22 cellular contexts compared by ENCODE assay signal in genomic region chr1:44267438-44267837, GRCh38. TPM values are rescaled to one million over a fixed set of nuclear protein-coding genes. Genes with fewer than 3 reads are reported as not detected.
A peak's percentile ranks its signal among the peaks of the same experiment; 100 is the strongest.
DNase-seq lines count a peak whose midpoint lies in the region; ATAC-seq and TF ChIP-seq lines count a peak whose summit lies in the region.
"Had no signal": no experiment of that assay in that cellular context is flagged by ENCODE, and none has a peak within 500 bp of the region (broad histone marks: within the 10 kb centered on the region; RNA-seq: fewer than 3 reads in every experiment).

No MANE protein-coding gene starts in this region.

- ATAC-seq in left lobe of liver, result peak; percentile 31
- no peak for ATAC-seq in GM19351 (IDR thresholded peaks at IDR 0.05; ENCODE audit: unreplicated experiment)
- ATAC-seq: activated naive CD4-positive, alpha-beta T cell treated with anti-CD3 and anti-CD28 coated beads, Interleukin-2, amount 50 U/mL, for 72 hours; HCT116; naive thymus-derived CD8-positive, alpha-beta T cell; stimulated activated naive B cell treated with anti-CD40 and anti-IgM and Interleukin-4, amounts not matched to agents 10 μg/mL and 1 μg/mL and 100 μg/mL, for 72 hours had no signal

- H3K4me3 ChIP-seq in Caco-2 (ENCODE audit: low read depth, low read length) (no peak overlapping the region), LNCaP clone FGC (ENCODE audit: low read depth, low read length) (no peak overlapping the region), tibial nerve (no peak overlapping the region)
- H3K4me3 ChIP-seq: ascending aorta, testis had no signal

- DNase-seq in Caco-2, result peak; percentile 27 to 75
- DNase-seq in LNCaP clone FGC (ENCODE audit: low read depth), result peak; percentile 23
- peak; percentile 97 for DNase-seq in NCI-H69 (lab: John Stamatoyannopoulos, UW)
- DNase-seq in left lobe of liver (ENCODE audit: low spot score), result no peak
- no peak for DNase-seq in tibial nerve (ENCODE audit: low spot score in 2 of 2)
- DNase-seq in ureter (ENCODE audit: low spot score), result no peak
- DNase-seq in HUDEP-2 (lab: John Stamatoyannopoulos, UW; ENCODE audit: unreplicated experiment in 76 of 76), result no peak
- DNase-seq: activated CD4-positive, CD25-positive, alpha-beta regulatory T cell treated with anti-CD3 and anti-CD28 coated beads, Interleukin-2, amount 50 U/mL, for 72 hours; activated CD8-positive, alpha-beta memory T cell treated with anti-CD3 and anti-CD28 coated beads for 24 hours; CD4-positive, CD25-positive, alpha-beta regulatory T cell; DMS79; foreskin fibroblast; naive thymus-derived CD8-positive, alpha-beta T cell; NCI-H1105 treated with DMSO at 0.1 percent for 48 hours; NCI-H446; stimulated activated naive B cell treated with anti-CD40 and anti-IgM and Interleukin-4, amounts not matched to agents 10 μg/mL and 1 μg/mL and 100 μg/mL, for 72 hours; testis had no signal

- no peaks in the 10 kb centered on the region for H3K9me3 Mint-ChIP-seq in Caco-2 (ENCODE audit: unreplicated experiment)
- H3K9me3 Mint-ChIP-seq: activated naive CD4-positive, alpha-beta T cell treated with anti-CD3 and anti-CD28 coated beads, Interleukin-2, amount 50 U/mL, for 72 hours; CD4-positive, CD25-positive, alpha-beta regulatory T cell; naive thymus-derived CD8-positive, alpha-beta T cell; stimulated activated naive B cell treated with anti-CD40 and anti-IgM and Interleukin-4, amounts not matched to agents 10 μg/mL and 1 μg/mL and 100 μg/mL, for 72 hours had no signal

- H3K36me3 ChIP-seq in Caco-2 (ENCODE audit: control insufficient read depth, insufficient read depth, low read length), result no peaks in the 10 kb centered on the region
- H3K36me3 ChIP-seq in tibial nerve, result peaks cover 0 to 7% (median 0%) of the 10 kb centered on the region in 3 donors

- POLR2A ChIA-PET in Caco-2 (lab: Charles Lee), result no interaction called here

- no peaks in the 10 kb centered on the region for H3K27me3 Mint-ChIP-seq in Caco-2 (ENCODE audit: insufficient read depth, unreplicated experiment)
- H3K27me3 Mint-ChIP-seq: CD4-positive, CD25-positive, alpha-beta regulatory T cell; naive thymus-derived CD8-positive, alpha-beta T cell; stimulated activated naive B cell treated with anti-CD40 and anti-IgM and Interleukin-4, amounts not matched to agents 10 μg/mL and 1 μg/mL and 100 μg/mL, for 72 hours had no signal

- TF ChIP-seq POLR2A in tibial nerve (IDR thresholded peaks at IDR 0.05), result no peak

- H3K9me3 ChIP-seq in Caco-2 (no peaks in the 10 kb centered on the region), tibial nerve (no peaks in the 10 kb centered on the region)
- H3K9me3 ChIP-seq: ascending aorta, testis had no signal

- intact Hi-C loops in Caco-2 (cut with micrococcal nuclease; ENCODE audit: unreplicated experiment), result no loop called here

- no peak overlapping the region for H3K27ac Mint-ChIP-seq in Caco-2 (ENCODE audit: unreplicated experiment)
- H3K27ac Mint-ChIP-seq: stimulated activated naive B cell treated with anti-CD40 and anti-IgM and Interleukin-4, amounts not matched to agents 10 μg/mL and 1 μg/mL and 100 μg/mL, for 72 hours had no signal

- TF ChIP-seq CTCF in Caco-2 (IDR thresholded peaks at IDR 0.05; ENCODE audit: insufficient read depth in 1 of 2, low read depth in 1 of 2, low read length in 1 of 2, severe bottlenecking in 1 of 2, unreplicated experiment in 1 of 2), result no peak
- TF ChIP-seq CTCF in LNCaP clone FGC (IDR thresholded peaks at IDR 0.05; ENCODE audit: control insufficient read depth, extremely low read depth, insufficient read depth), result no peak
- TF ChIP-seq CTCF in tibial nerve (IDR thresholded peaks at IDR 0.05), result no peak

- 76 to 80% methylated on average over 5 of the region's 5 CpGs for WGBS in tibial nerve, 2 donors

- no peak overlapping the region for H3K27ac ChIP-seq in tibial nerve
- H3K27ac ChIP-seq: ascending aorta, epithelial cell of prostate, testis had no signal

- CTCF ChIA-PET in Caco-2 (lab: Charles Lee), result no interaction called here

- H3K36me3 Mint-ChIP-seq in Caco-2 (ENCODE audit: insufficient read depth, unreplicated experiment), result no peaks in the 10 kb centered on the region
- H3K36me3 Mint-ChIP-seq: activated naive CD4-positive, alpha-beta T cell treated with anti-CD3 and anti-CD28 coated beads, Interleukin-2, amount 50 U/mL, for 72 hours had no signal

- no peaks in the 10 kb centered on the region for H3K27me3 ChIP-seq in Caco-2 (replicated peaks; ENCODE audit: control insufficient read depth, insufficient read depth, low read length)
- H3K27me3 ChIP-seq in tibial nerve, result no peaks in the 10 kb centered on the region
- H3K27me3 ChIP-seq: ascending aorta, testis had no signal

- H3K4me1 ChIP-seq in Caco-2 (peaks cover 7% of the 10 kb centered on the region; the same call in 1 of the 2 replicates), tibial nerve (peaks cover 0 to 20% (median 0%) of the 10 kb centered on the region in 4 donors)
- H3K4me1 ChIP-seq: ascending aorta, testis had no signal

- BruUV-seq in Caco-2 (replicated peaks; lab: Mats Ljungman, UMichigan), result no TSS peak

- no peak for TF ChIP-seq EP300 in tibial nerve (IDR thresholded peaks at IDR 0.05)

- no peak overlapping the region for H3K4me3 Mint-ChIP-seq in Caco-2 (ENCODE audit: unreplicated experiment)
- H3K4me3 Mint-ChIP-seq: CD4-positive, CD25-positive, alpha-beta regulatory T cell; stimulated activated naive B cell treated with anti-CD40 and anti-IgM and Interleukin-4, amounts not matched to agents 10 μg/mL and 1 μg/mL and 100 μg/mL, for 72 hours had no signal

- no peaks in the 10 kb centered on the region for H3K4me1 Mint-ChIP-seq in Caco-2 (ENCODE audit: low read depth, unreplicated experiment)

RNA-seq across cellular contexts. Expression of gene DMAP1, which starts 54.2 kb away (rescaled TPM):
- total RNA-seq in Caco-2 (2022) (40.4 and 41.1 TPM in 2 replicates), left lobe of liver (21.1 TPM), tibial nerve (10 to 100 TPM; 39.8 to 81.2 (median 67.0) TPM), ureter (47.6 TPM)

Comparison
In these comparisons a context has a peak if more than half of its experiments do, and no peak if none do; other contexts are left out.
1. DNase-seq: peak in Caco-2 (2 of 2), LNCaP clone FGC (single experiment) and NCI-H69 (single experiment); none in left lobe of liver (single experiment), tibial nerve (0 of 2), ureter (single experiment) and HUDEP-2 (0 of 76).